In the genomic region with DNA sequence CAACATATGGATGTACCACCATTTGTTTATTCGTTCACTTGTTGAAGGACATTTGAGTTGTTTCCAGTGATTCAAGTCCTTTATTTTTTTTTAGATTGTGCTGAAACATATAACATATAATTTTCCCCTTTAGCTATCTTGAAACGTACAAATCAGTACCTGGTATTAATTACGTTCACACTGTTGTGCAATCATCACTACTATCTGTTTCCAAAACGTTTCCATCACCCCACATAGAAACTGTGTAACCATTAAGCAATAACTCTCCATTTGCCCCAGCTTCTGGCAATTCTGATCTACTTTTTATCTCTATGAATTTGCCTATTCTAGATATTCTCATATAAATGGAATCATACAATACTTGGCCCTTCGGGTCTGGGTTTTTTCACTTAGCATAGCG, we compare ENCODE assay signal across 20 cellular contexts.
"Had no signal": no experiment of that assay in that cellular context is flagged by ENCODE, and none has a peak within 500 bp of the region (broad histone marks: within the 10 kb centered on the region; RNA-seq: fewer than 3 reads in every experiment).

No MANE protein-coding gene starts in this region.

- H3K4me1 ChIP-seq: breast epithelium, thyroid gland had no signal

- DNase-seq: activated CD4-positive, alpha-beta memory T cell treated with anti-CD3 and anti-CD28 coated beads for 36 hours; activated CD4-positive, alpha-beta T cell treated with anti-CD3 and anti-CD28 coated beads for 4 hours; activated CD4-positive, CD25-positive, alpha-beta regulatory T cell; activated naive CD4-positive, alpha-beta T cell treated with Interleukin-2 at 50 U/mL for 16 hours; activated naive CD8-positive, alpha-beta T cell treated with anti-CD3 and anti-CD28 coated beads for 36 hours; activated T-cell treated with anti-CD3 and anti-CD28 coated beads, Interleukin-2, amount 50 U/mL, for 48 hours; amniotic stem cell; cortex of kidney; foreskin melanocyte; glutamatergic neuron; hippocampal formation; left ventricle myocardium superior; midbrain; nucleus accumbens; stimulated activated CD4-positive, alpha-beta T cell treated with anti-CD3 and anti-CD28 coated beads, Interleukin-12 subunit alpha, Interleukin-12 subunit beta, amount 100 ng/mL, for 4 hours; stimulated activated CD4-positive, alpha-beta T cell treated with anti-CD3 and anti-CD28 coated beads, Interleukin-4, amount 100 ng/mL, for 4 hours; stimulated activated naive CD8-positive, alpha-beta T cell treated with anti-CD3 and anti-CD28 coated beads, Interleukin-15, Interleukin-2, amounts not matched to agents 100 U/mL and 50 U/mL, for 24 hours; T-helper 9 cell; thyroid gland had no signal

- ATAC-seq: left ventricle myocardium superior had no signal

- H3K27ac ChIP-seq: thyroid gland had no signal

- H3K9me3 ChIP-seq: breast epithelium, thyroid gland had no signal

- H3K4me3 ChIP-seq: breast epithelium, thyroid gland had no signal

- H3K36me3 ChIP-seq: breast epithelium, thyroid gland had no signal

- H3K27me3 ChIP-seq: breast epithelium, thyroid gland had no signal
